16 cellular contexts compared by ENCODE assay signal in the genomic region with DNA sequence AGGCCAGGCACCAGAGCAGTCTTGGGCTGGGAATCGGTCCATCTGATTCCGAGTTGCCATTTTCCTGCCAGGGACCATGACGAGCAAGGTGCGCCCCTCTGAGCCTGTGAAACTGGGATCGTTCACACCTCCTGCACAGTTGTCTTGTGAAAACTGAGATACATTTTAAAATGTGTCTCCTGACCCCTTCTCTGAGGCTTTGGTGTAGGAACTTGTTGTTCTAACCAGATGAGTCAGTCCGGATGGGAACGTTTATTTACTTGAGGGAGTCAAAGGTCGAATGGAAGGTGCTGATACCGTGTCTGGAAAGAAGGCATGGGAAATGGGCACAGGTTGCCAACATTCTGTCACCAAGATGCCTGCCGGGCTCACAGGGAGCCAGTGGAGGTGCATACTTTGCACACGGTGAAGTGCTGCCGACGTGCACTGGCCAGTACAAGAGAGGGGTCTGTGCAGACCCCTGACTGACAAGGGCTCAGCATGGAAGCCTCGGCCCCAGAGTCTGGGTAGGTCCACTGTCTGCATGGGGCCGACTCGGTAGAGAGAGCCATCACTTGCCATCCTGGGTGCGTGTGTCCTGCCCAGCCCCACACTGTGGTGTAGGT. TPM values are rescaled to one million over a fixed set of nuclear protein-coding genes. Genes with fewer than 3 reads are reported as not detected.
A peak's percentile ranks its signal among the peaks of the same experiment; 100 is the strongest.
DNase-seq lines count a peak whose midpoint lies in the region; ATAC-seq and TF ChIP-seq lines count a peak whose summit lies in the region.
"Had no signal": no experiment of that assay in that cellular context is flagged by ENCODE, and none has a peak within 500 bp of the region (broad histone marks: within the 10 kb centered on the region; RNA-seq: fewer than 3 reads in every experiment).

No MANE protein-coding gene starts in this region.

- TF ChIP-seq RAD21 in liver (IDR thresholded peaks at IDR 0.05), result peak; percentile 14 to 39

- no peaks in the 10 kb centered on the region for H3K36me3 ChIP-seq in heart left ventricle
- no peaks in the 10 kb centered on the region for H3K36me3 ChIP-seq in left ventricle myocardium inferior
- H3K36me3 ChIP-seq in liver (ENCODE audit: control insufficient read depth in 4 of 4, insufficient read depth in 3 of 4, low read depth in 1 of 4, low read length in 3 of 4), result no peaks in the 10 kb centered on the region
- H3K36me3 ChIP-seq: brain microvascular endothelial cell, gastroesophageal sphincter, suprapubic skin had no signal

- no peak overlapping the region for H3K9ac ChIP-seq in liver (ENCODE audit: low read depth in 1 of 2, low read length in 2 of 2)

- TF ChIP-seq CTCF in heart left ventricle (IDR thresholded peaks at IDR 0.05) (no peak), left ventricle myocardium inferior (IDR thresholded peaks at IDR 0.05; ENCODE audit: borderline replicate concordance) (no peak), liver (IDR thresholded peaks at IDR 0.05; ENCODE audit: low read depth, low read length, missing input control) (no peak), GM10248 (IDR thresholded peaks at IDR 0.05; ENCODE audit: control extremely low read depth, extremely low read depth, low read depth, missing control alignments) (no peak)

- H3K4me3 ChIP-seq in heart left ventricle, result no peak overlapping the region
- no peak overlapping the region for H3K4me3 ChIP-seq in left ventricle myocardium inferior
- no peak overlapping the region for H3K4me3 ChIP-seq in liver (ENCODE audit: low read depth in 1 of 3, low read length in 3 of 3)
- H3K4me3 ChIP-seq: gastroesophageal sphincter, suprapubic skin had no signal

- DNase-seq in heart left ventricle (peak in 1 of 5 donors; percentile 55), left ventricle myocardium inferior (no peak), dermis blood vessel endothelial cell (peak; percentile 60), retina (no peak), cerebellum (ENCODE audit: low spot score) (no peak), GM10248 (ENCODE audit: extremely low spot score) (no peak)
- no peak for DNase-seq in activated T-cell treated with anti-CD3 and anti-CD28 coated beads, Interleukin-2, amount 50 U/mL, for 1 hour
- DNase-seq: activated B cell treated with CpG ODN at 0.5 μM for 24 hours; activated naive CD4-positive, alpha-beta T cell treated with anti-CD3 and anti-CD28 coated beads for 36 hours; brain microvascular endothelial cell; effector memory CD8-positive, alpha-beta T cell; NCI-H2081; NCI-H748 treated with DMSO at 0.1 percent for 48 hours had no signal

- CTCF ChIA-PET in GM10248 (lab: Yijun Ruan, JAX), result interaction anchor here (1.2 to 7.5 kb wide), 14 partner anchors 10 to 317 kb away, joined by 3 to 62 read pairs (median 8); a partner anchor contains a TSS

- ATAC-seq in heart left ventricle, result peak in 3 of 4 donors; percentile 11 to 49 (median 14)

- TF ChIP-seq POLR2A in heart left ventricle (IDR thresholded peaks at IDR 0.05), result no peak

- H3K4me1 ChIP-seq in heart left ventricle (peaks cover 0 to 4% (median 0%) of the 10 kb centered on the region in 12 donors), left ventricle myocardium inferior (peaks cover 13% of the 10 kb centered on the region), liver (ENCODE audit: control insufficient read depth in 4 of 4, insufficient read depth in 4 of 4, low read length in 3 of 4) (peaks cover 6 to 15% (median 9%) of the 10 kb centered on the region in 4 donors)
- H3K4me1 ChIP-seq: suprapubic skin had no signal

- intact Hi-C loops in heart left ventricle (cut with DNase I) (loop anchor here in 8 of 10 donors (5.0 to 10.0 kb wide), 9 partner anchors 103 to 403 kb away; a partner anchor contains a TSS), left ventricle myocardium inferior (cut with micrococcal nuclease) (loop anchor here (10.0 kb wide), 1 partner anchor 113 kb away; no protein-coding TSS in a partner anchor)

- H3K27me3 ChIP-seq in heart left ventricle (no peaks in the 10 kb centered on the region), left ventricle myocardium inferior (ENCODE audit: low read depth) (no peaks in the 10 kb centered on the region), liver (ENCODE audit: control insufficient read depth in 4 of 4, insufficient read depth in 4 of 4, low read length in 3 of 4) (no peaks in the 10 kb centered on the region)
- H3K27me3 ChIP-seq: suprapubic skin had no signal

- POLR2A ChIA-PET in GM10248 (lab: Yijun Ruan, JAX), result no interaction called here

- H3K27ac ChIP-seq in heart left ventricle (no peak overlapping the region), left ventricle myocardium inferior (replicated peaks) (no peak overlapping the region), liver (ENCODE audit: low read depth in 1 of 2, low read length in 2 of 2) (peak overlapping the region; percentile 67 to 77)
- H3K27ac ChIP-seq: brain microvascular endothelial cell, gastroesophageal sphincter, suprapubic skin had no signal

- 63 to 71% (median 64%) methylated on average over 15 to 17 of the region's 17 CpGs for WGBS in heart left ventricle, 4 donors
- 58% methylated on average over 17 of the region's 17 CpGs for WGBS in liver

- H3K9me3 ChIP-seq in heart left ventricle (no peaks in the 10 kb centered on the region), left ventricle myocardium inferior (replicated peaks) (no peaks in the 10 kb centered on the region), liver (ENCODE audit: control insufficient read depth in 4 of 4, low read length in 3 of 4) (no peaks in the 10 kb centered on the region)
- H3K9me3 ChIP-seq: gastroesophageal sphincter, suprapubic skin had no signal

TF ChIP-seq in liver, 16 proteins besides CTCF, POLR2A, EP300 and RAD21:
- TF ChIP-seq JUND (IDR thresholded peaks at IDR 0.05) (peak; percentile 87 to 94), HNF4A (conservative IDR thresholded peaks at IDR 0.05) (peak; percentile 76 to 90), FOXA1 (IDR thresholded peaks at IDR 0.05) (peak; percentile 50), GABPA (IDR thresholded peaks at IDR 0.05 in 1 of 2, conservative IDR thresholded peaks at IDR 0.05 in 1 of 2) (peak in 1 of 2 donors; percentile 29), NR2F2 (IDR thresholded peaks at IDR 0.05) (peak; percentile 50), YY1 (IDR thresholded peaks at IDR 0.05) (peak; percentile 61), EGR1 (IDR thresholded peaks at IDR 0.05; ENCODE audit: low read depth in 2 of 2) (no peak), TAF1 (conservative IDR thresholded peaks at IDR 0.05) (no peak), HNF4G (IDR thresholded peaks at IDR 0.05) (peak; percentile 49), FOXA2 (IDR thresholded peaks at IDR 0.05) (peak; percentile 83), SP1 (IDR thresholded peaks at IDR 0.05) (peak; percentile 69), RXRA (IDR thresholded peaks at IDR 0.05) (peak; percentile 71 to 82)
- TF ChIP-seq, protein P1, sequence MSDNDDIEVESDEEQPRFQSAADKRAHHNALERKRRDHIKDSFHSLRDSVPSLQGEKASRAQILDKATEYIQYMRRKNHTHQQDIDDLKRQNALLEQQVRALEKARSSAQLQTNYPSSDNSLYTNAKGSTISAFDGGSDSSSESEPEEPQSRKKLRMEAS (IDR thresholded peaks at IDR 0.05), result no peak
- TF ChIP-seq, protein P2, sequence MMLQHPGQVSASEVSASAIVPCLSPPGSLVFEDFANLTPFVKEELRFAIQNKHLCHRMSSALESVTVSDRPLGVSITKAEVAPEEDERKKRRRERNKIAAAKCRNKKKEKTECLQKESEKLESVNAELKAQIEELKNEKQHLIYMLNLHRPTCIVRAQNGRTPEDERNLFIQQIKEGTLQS (IDR thresholded peaks at IDR 0.05), result peak; percentile 45
- TF ChIP-seq, protein P3, sequence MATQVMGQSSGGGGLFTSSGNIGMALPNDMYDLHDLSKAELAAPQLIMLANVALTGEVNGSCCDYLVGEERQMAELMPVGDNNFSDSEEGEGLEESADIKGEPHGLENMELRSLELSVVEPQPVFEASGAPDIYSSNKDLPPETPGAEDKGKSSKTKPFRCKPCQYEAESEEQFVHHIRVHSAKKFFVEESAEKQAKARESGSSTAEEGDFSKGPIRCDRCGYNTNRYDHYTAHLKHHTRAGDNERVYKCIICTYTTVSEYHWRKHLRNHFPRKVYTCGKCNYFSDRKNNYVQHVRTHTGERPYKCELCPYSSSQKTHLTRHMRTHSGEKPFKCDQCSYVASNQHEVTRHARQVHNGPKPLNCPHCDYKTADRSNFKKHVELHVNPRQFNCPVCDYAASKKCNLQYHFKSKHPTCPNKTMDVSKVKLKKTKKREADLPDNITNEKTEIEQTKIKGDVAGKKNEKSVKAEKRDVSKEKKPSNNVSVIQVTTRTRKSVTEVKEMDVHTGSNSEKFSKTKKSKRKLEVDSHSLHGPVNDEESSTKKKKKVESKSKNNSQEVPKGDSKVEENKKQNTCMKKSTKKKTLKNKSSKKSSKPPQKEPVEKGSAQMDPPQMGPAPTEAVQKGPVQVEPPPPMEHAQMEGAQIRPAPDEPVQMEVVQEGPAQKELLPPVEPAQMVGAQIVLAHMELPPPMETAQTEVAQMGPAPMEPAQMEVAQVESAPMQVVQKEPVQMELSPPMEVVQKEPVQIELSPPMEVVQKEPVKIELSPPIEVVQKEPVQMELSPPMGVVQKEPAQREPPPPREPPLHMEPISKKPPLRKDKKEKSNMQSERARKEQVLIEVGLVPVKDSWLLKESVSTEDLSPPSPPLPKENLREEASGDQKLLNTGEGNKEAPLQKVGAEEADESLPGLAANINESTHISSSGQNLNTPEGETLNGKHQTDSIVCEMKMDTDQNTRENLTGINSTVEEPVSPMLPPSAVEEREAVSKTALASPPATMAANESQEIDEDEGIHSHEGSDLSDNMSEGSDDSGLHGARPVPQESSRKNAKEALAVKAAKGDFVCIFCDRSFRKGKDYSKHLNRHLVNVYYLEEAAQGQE (IDR thresholded peaks at IDR 0.05), result no peak

RNA-seq across cellular contexts. Expression of a gene that starts 7.4 kb away (rescaled TPM):
- total RNA-seq in heart left ventricle (1 to 10 TPM; 1.0 to 4.6 (median 3.0) TPM), left ventricle myocardium inferior (4.8 TPM), dermis blood vessel endothelial cell (1.7 and 3.6 TPM in 2 replicates), liver (under 1 TPM; 0.14 to 0.17 TPM), cerebellum (4.2 TPM)
- polyA plus RNA-seq in heart left ventricle (under 1 TPM; 0.42 to 0.88 TPM), liver (under 1 TPM; 0.09 to 0.68 TPM)

RNA-seq across cellular contexts. Expression of a gene that starts 59.0 kb away (rescaled TPM):
- 10 to 100 TPM; 12.8 to 50.8 (median 37.5) TPM for total RNA-seq in heart left ventricle
- polyA plus RNA-seq in heart left ventricle, result 10 to 100 TPM; 47.1 to 52.1 TPM
- 46.5 TPM for total RNA-seq in left ventricle myocardium inferior
- total RNA-seq in dermis blood vessel endothelial cell, result 6.5 and 9.4 TPM in 2 replicates
- 10 to 100 TPM in 1 of 2 donors, 1 to 10 TPM in 1; 9.7 to 14.6 TPM for total RNA-seq in liver
- polyA plus RNA-seq in liver, result 10 to 100 TPM; 22.6 to 37.3 TPM
- 7.8 TPM for total RNA-seq in cerebellum

Comparison
In these comparisons a context has a peak if more than half of its experiments do, and no peak if none do; other contexts are left out.
1. H3K27ac ChIP-seq: peak in liver (2 of 2); none in heart left ventricle (0 of 12) and left ventricle myocardium inferior (single experiment).